Comparison of ENCODE assay signal across 14 cellular contexts in genomic region chr1:227753999-227754764, GRCh38. TPM values are rescaled to one million over a fixed set of nuclear protein-coding genes. Genes with fewer than 3 reads are reported as not detected.
DNase-seq lines count a peak whose midpoint lies in the region; ATAC-seq and TF ChIP-seq lines count a peak whose summit lies in the region.
"Had no signal": no experiment of that assay in that cellular context is flagged by ENCODE, and none has a peak within 500 bp of the region (broad histone marks: within the 10 kb centered on the region; RNA-seq: fewer than 3 reads in every experiment).

No MANE protein-coding gene starts in this region.

- no peaks in the 10 kb centered on the region for H3K36me3 ChIP-seq in rectal smooth muscle tissue (ENCODE audit: control insufficient read depth, insufficient read depth, low read length)
- peaks cover 11% of the 10 kb centered on the region for H3K36me3 ChIP-seq in effector memory CD4-positive, alpha-beta T cell (ENCODE audit: control insufficient read depth, insufficient read depth, low read length)
- H3K36me3 ChIP-seq: WERI-Rb-1 had no signal

- TF ChIP-seq CTCF in GM10266 (IDR thresholded peaks at IDR 0.05; ENCODE audit: control insufficient read depth, insufficient read depth, low read depth, missing control alignments): no peak

- no peaks in the 10 kb centered on the region for H3K9me3 Mint-ChIP-seq in activated CD4-positive, alpha-beta memory T cell treated with anti-CD3 and anti-CD28 coated beads for 36 hours
- H3K9me3 Mint-ChIP-seq: naive B cell; stimulated activated naive CD8-positive, alpha-beta T cell treated with anti-CD3 and anti-CD28 coated beads, Interleukin-15, Interleukin-2, amounts not matched to agents 100 ng/mL and 50 ng/mL, for 24 hours had no signal

- peaks cover 19% of the 10 kb centered on the region for H3K4me1 Mint-ChIP-seq in T-helper 17 cell
- peaks cover 45% of the 10 kb centered on the region for H3K4me1 Mint-ChIP-seq in activated CD4-positive, alpha-beta memory T cell treated with anti-CD3 and anti-CD28 coated beads for 36 hours (ENCODE audit: low read depth)

- H3K9ac ChIP-seq in rectal smooth muscle tissue (ENCODE audit: low read length): no peak overlapping the region

- no peak overlapping the region for H3K4me3 Mint-ChIP-seq in T-helper 17 cell
- no peak overlapping the region for H3K4me3 Mint-ChIP-seq in activated CD4-positive, alpha-beta memory T cell treated with anti-CD3 and anti-CD28 coated beads for 36 hours
- H3K4me3 Mint-ChIP-seq: naive B cell; stimulated activated naive CD8-positive, alpha-beta T cell treated with anti-CD3 and anti-CD28 coated beads, Interleukin-15, Interleukin-2, amounts not matched to agents 100 ng/mL and 50 ng/mL, for 24 hours had no signal

- H3K27me3 Mint-ChIP-seq in T-helper 17 cell: no peaks in the 10 kb centered on the region
- no peaks in the 10 kb centered on the region for H3K27me3 Mint-ChIP-seq in activated CD4-positive, alpha-beta memory T cell treated with anti-CD3 and anti-CD28 coated beads for 36 hours
- H3K27me3 Mint-ChIP-seq: naive B cell; stimulated activated naive CD8-positive, alpha-beta T cell treated with anti-CD3 and anti-CD28 coated beads, Interleukin-15, Interleukin-2, amounts not matched to agents 100 ng/mL and 50 ng/mL, for 24 hours had no signal

- intact Hi-C loops in head of caudate nucleus (cut with DNase I): no loop called here
- intact Hi-C loops in activated CD4-positive, alpha-beta memory T cell treated with anti-CD3 and anti-CD28 coated beads for 36 hours (cut with micrococcal nuclease): no loop called here

- H3K27me3 ChIP-seq in rectal smooth muscle tissue (ENCODE audit: control insufficient read depth, insufficient read depth, low read length): no peaks in the 10 kb centered on the region
- no peaks in the 10 kb centered on the region for H3K27me3 ChIP-seq in effector memory CD4-positive, alpha-beta T cell (replicated peaks; ENCODE audit: control insufficient read depth, insufficient read depth, low read length, poor library complexity, severe bottlenecking)

- H3K9me3 ChIP-seq in T-helper 17 cell (ENCODE audit: control insufficient read depth, low read length, poor library complexity, severe bottlenecking): no peaks in the 10 kb centered on the region
- no peaks in the 10 kb centered on the region for H3K9me3 ChIP-seq in effector memory CD4-positive, alpha-beta T cell (ENCODE audit: control insufficient read depth, low read length)

- CTCF ChIA-PET in activated CD4-positive, alpha-beta memory T cell treated with anti-CD3 and anti-CD28 coated beads for 36 hours (lab: Charles Lee): no interaction called here

- H3K27ac ChIP-seq in rectal smooth muscle tissue (ENCODE audit: low read depth, low read length): peak overlapping the region; percentile 68
- H3K27ac ChIP-seq in effector memory CD4-positive, alpha-beta T cell (ENCODE audit: insufficient read depth, low read length, poor library complexity, severe bottlenecking): no peak overlapping the region
- H3K27ac ChIP-seq: WERI-Rb-1 had no signal

- no peak overlapping the region for H3K4me3 ChIP-seq in rectal smooth muscle tissue (ENCODE audit: low read length)
- no peak overlapping the region for H3K4me3 ChIP-seq in effector memory CD4-positive, alpha-beta T cell (ENCODE audit: insufficient read depth, low read depth, low read length, poor library complexity, severe bottlenecking)

- peaks cover 6% of the 10 kb centered on the region for H3K36me3 Mint-ChIP-seq in T-helper 17 cell (ENCODE audit: low read depth)
- peaks cover 33% of the 10 kb centered on the region for H3K36me3 Mint-ChIP-seq in activated CD4-positive, alpha-beta memory T cell treated with anti-CD3 and anti-CD28 coated beads for 36 hours

- ATAC-seq in T-helper 17 cell (no peak), GM18519 (IDR thresholded peaks at IDR 0.05; ENCODE audit: low FRiP score, unreplicated experiment) (no peak)

- DNase-seq in G401 (ENCODE audit: low spot score): peak; percentile 72
- DNase-seq in T-helper 17 cell: no peak
- DNase-seq in head of caudate nucleus: peak in 38 of 42 donors; percentile 44 to 85 (median 66)
- DNase-seq in GM10266 (ENCODE audit: extremely low spot score): no peak
- DNase-seq in effector memory CD4-positive, alpha-beta T cell: no peak
- no peak for DNase-seq in activated CD4-positive, alpha-beta memory T cell treated with anti-CD3 and anti-CD28 coated beads for 36 hours
- DNase-seq: activated T-cell treated with anti-CD3 and anti-CD28 coated beads, Interleukin-2, amount 50 U/mL, for 48 hours; Calu3; naive B cell; NCI-H1417 treated with DMSO at 0.1 percent for 48 hours; WERI-Rb-1 had no signal

- peaks cover 34% of the 10 kb centered on the region for H3K4me1 ChIP-seq in rectal smooth muscle tissue (ENCODE audit: control insufficient read depth, insufficient read depth, low read length)
- H3K4me1 ChIP-seq in effector memory CD4-positive, alpha-beta T cell (ENCODE audit: control insufficient read depth, insufficient read depth, low read length, poor library complexity, severe bottlenecking): peaks cover 5% of the 10 kb centered on the region

- POLR2A ChIA-PET in activated CD4-positive, alpha-beta memory T cell treated with anti-CD3 and anti-CD28 coated beads for 36 hours (lab: Charles Lee): no interaction called here

- H3K27ac Mint-ChIP-seq in T-helper 17 cell: peak overlapping the region; percentile 77
- H3K27ac Mint-ChIP-seq in activated CD4-positive, alpha-beta memory T cell treated with anti-CD3 and anti-CD28 coated beads for 36 hours: no peak overlapping the region
- H3K27ac Mint-ChIP-seq: naive B cell; stimulated activated naive CD8-positive, alpha-beta T cell treated with anti-CD3 and anti-CD28 coated beads, Interleukin-15, Interleukin-2, amounts not matched to agents 100 ng/mL and 50 ng/mL, for 24 hours had no signal

- in situ Hi-C loops in G401 (cut with HindIII; ENCODE audit: low sequenced_read_pairs): loop anchor here (10.0 to 25.0 kb wide), 2 partner anchors 59 to 183 kb away; partner anchors contain the start of gene WNT9A

RNA-seq across cellular contexts. Expression of gene SNAP47, which starts 18.9 kb away (rescaled TPM):
- 72.9 and 84.9 TPM in 2 replicates for total RNA-seq in G401 (2014; rRNA removed; shearing (Covaris generic))
- total RNA-seq in T-helper 17 cell: 10 to 100 TPM; 20.4 to 23.6 TPM
- 10 to 100 TPM; 30.9 to 32.5 TPM for total RNA-seq in activated CD4-positive, alpha-beta memory T cell treated with anti-CD3 and anti-CD28 coated beads for 36 hours

RNA-seq across cellular contexts. Expression of gene JMJD4, which starts 19.1 kb away (rescaled TPM):
- total RNA-seq in G401 (2014; rRNA removed; shearing (Covaris generic)): 38.3 and 38.7 TPM in 2 replicates
- 10 to 100 TPM in 1 of 2 donors, 1 to 10 TPM in 1; 6.8 to 11.2 TPM for total RNA-seq in T-helper 17 cell
- total RNA-seq in activated CD4-positive, alpha-beta memory T cell treated with anti-CD3 and anti-CD28 coated beads for 36 hours: 10 to 100 TPM; 15.2 to 16.1 TPM

Comparison
In these comparisons a context has a peak if more than half of its experiments do, and no peak if none do; other contexts are left out.
1. DNase-seq: peak in G401 (single experiment) and head of caudate nucleus (38 of 42); none in T-helper 17 cell (0 of 3), GM10266 (single experiment), effector memory CD4-positive, alpha-beta T cell (0 of 3) and activated CD4-positive, alpha-beta memory T cell treated with anti-CD3 and anti-CD28 coated beads for 36 hours (single experiment).